Comparison of ENCODE assay signal across 18 cellular contexts in the genomic region with DNA sequence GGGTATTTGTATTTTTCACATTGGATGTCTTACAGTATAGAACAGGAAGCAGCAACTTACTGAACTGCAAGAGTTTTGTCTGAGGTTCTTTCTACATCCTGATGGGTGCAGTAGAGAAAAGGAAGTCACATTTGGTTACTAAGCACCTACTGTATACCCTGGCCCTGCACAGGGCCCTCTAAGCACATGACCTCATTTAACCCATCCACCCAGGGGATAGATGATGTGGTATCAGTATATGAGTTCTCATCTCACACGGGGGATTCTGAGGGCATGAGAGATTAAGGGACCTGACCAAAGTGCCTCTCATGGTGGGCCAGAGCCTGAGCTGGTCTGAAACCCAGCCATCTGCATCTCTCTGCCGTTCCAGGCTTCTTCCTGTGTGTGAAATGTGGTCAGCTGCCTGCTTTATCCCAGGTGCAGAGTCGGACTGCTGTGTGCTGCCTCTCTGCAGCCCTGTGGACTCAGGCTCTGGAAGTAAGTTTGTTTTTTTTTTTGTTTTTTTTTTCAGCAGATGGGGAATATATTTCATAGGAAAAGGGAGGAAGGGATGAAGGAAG. TPM values are rescaled to one million over a fixed set of nuclear protein-coding genes. Genes with fewer than 3 reads are reported as not detected.
A peak's percentile ranks its signal among the peaks of the same experiment; 100 is the strongest.
DNase-seq lines count a peak whose midpoint lies in the region; ATAC-seq and TF ChIP-seq lines count a peak whose summit lies in the region.
"Had no signal": no experiment of that assay in that cellular context is flagged by ENCODE, and none has a peak within 500 bp of the region (broad histone marks: within the 10 kb centered on the region; RNA-seq: fewer than 3 reads in every experiment).

No MANE protein-coding gene starts in this region.

- no peaks in the 10 kb centered on the region for H3K36me3 ChIP-seq in psoas muscle (ENCODE audit: insufficient read depth in 1 of 2, low read depth in 1 of 2)
- H3K36me3 ChIP-seq: BE2C had no signal

- 42 to 52% (median 50%) methylated on average over 3 of the region's 3 CpGs for WGBS in psoas muscle, 3 donors

- peaks cover 11% of the 10 kb centered on the region for H3K27me3 Mint-ChIP-seq in neural crest cell (ENCODE audit: low read depth)
- H3K27me3 Mint-ChIP-seq in activated T-helper 2 cell treated with anti-CD3 and anti-CD28 coated beads, Interferon-gamma antibody, Interleukin-2, Interleukin-4, amounts not matched to agents 10 μg/mL and 5 μg/mL and 100 μg/mL, durations not matched to agents 14 hours and 24 hours and 36 hours (ENCODE audit: low read depth): peaks cover 12% of the 10 kb centered on the region

- no peaks in the 10 kb centered on the region for H3K36me3 Mint-ChIP-seq in neural crest cell (ENCODE audit: low read depth)
- H3K36me3 Mint-ChIP-seq in activated T-helper 2 cell treated with anti-CD3 and anti-CD28 coated beads, Interferon-gamma antibody, Interleukin-2, Interleukin-4, amounts not matched to agents 10 μg/mL and 5 μg/mL and 100 μg/mL, durations not matched to agents 14 hours and 24 hours and 36 hours (ENCODE audit: low read depth): no peaks in the 10 kb centered on the region

- DNase-seq in GM12865 (ENCODE audit: low read depth) (peak; percentile 18), MV-4-11 (lab: John Stamatoyannopoulos, UW) (peak; percentile 48), neural crest cell (ENCODE audit: low read depth, low spot score) (no peak), psoas muscle (no peak)
- DNase-seq in stimulated activated CD4-positive, alpha-beta T cell treated with anti-CD3 and anti-CD28 coated beads, Interleukin-15, amount 100 ng/mL, for 24 hours: no peak
- DNase-seq in activated T-helper 2 cell treated with anti-CD3 and anti-CD28 coated beads, Interferon-gamma antibody, Interleukin-2, Interleukin-4, amounts not matched to agents 10 μg/mL and 5 μg/mL and 100 μg/mL, durations not matched to agents 14 hours and 24 hours and 36 hours (ENCODE audit: low spot score): no peak
- DNase-seq: BE2C; Caco-2; CD8-positive, alpha-beta memory T cell; DND-41; GDM1; GM23248; IMR-90 had no signal

- H3K27ac Mint-ChIP-seq in neural crest cell (ENCODE audit: unreplicated experiment): peak overlapping the region; percentile 22
- no peak overlapping the region for H3K27ac Mint-ChIP-seq in activated T-helper 2 cell treated with anti-CD3 and anti-CD28 coated beads, Interferon-gamma antibody, Interleukin-2, Interleukin-4, amounts not matched to agents 10 μg/mL and 5 μg/mL and 100 μg/mL, durations not matched to agents 14 hours and 24 hours and 36 hours
- H3K27ac Mint-ChIP-seq: CD8-positive, alpha-beta memory T cell had no signal

- TF ChIP-seq CTCF in GM12865 (IDR thresholded peaks at IDR 0.05; ENCODE audit: insufficient read depth, low read depth, low read length, missing control alignments) (no peak), neural crest cell (conservative IDR thresholded peaks at IDR 0.05) (no peak), psoas muscle (IDR thresholded peaks at IDR 0.05) (no peak)

- ATAC-seq in GM21576 (IDR thresholded peaks at IDR 0.05; ENCODE audit: unreplicated experiment) (peak; percentile 55), psoas muscle (no peak)
- ATAC-seq: A549, HCT116 had no signal

- no peaks in the 10 kb centered on the region for H3K4me1 Mint-ChIP-seq in neural crest cell
- H3K4me1 Mint-ChIP-seq in activated T-helper 2 cell treated with anti-CD3 and anti-CD28 coated beads, Interferon-gamma antibody, Interleukin-2, Interleukin-4, amounts not matched to agents 10 μg/mL and 5 μg/mL and 100 μg/mL, durations not matched to agents 14 hours and 24 hours and 36 hours (ENCODE audit: low read depth): no peaks in the 10 kb centered on the region
- H3K4me1 Mint-ChIP-seq: CD8-positive, alpha-beta memory T cell had no signal

- intact Hi-C loops in psoas muscle (cut with DNase I): no loop called here
- intact Hi-C loops in activated T-helper 2 cell treated with anti-CD3 and anti-CD28 coated beads, Interferon-gamma antibody, Interleukin-2, Interleukin-4, amounts not matched to agents 10 μg/mL and 5 μg/mL and 100 μg/mL, durations not matched to agents 14 hours and 24 hours and 36 hours (cut with micrococcal nuclease): no loop called here

- no peaks in the 10 kb centered on the region for H3K4me1 ChIP-seq in psoas muscle
- H3K4me1 ChIP-seq: A549, BE2C, Caco-2 had no signal

- no peak overlapping the region for H3K4me3 Mint-ChIP-seq in neural crest cell
- no peak overlapping the region for H3K4me3 Mint-ChIP-seq in activated T-helper 2 cell treated with anti-CD3 and anti-CD28 coated beads, Interferon-gamma antibody, Interleukin-2, Interleukin-4, amounts not matched to agents 10 μg/mL and 5 μg/mL and 100 μg/mL, durations not matched to agents 14 hours and 24 hours and 36 hours (ENCODE audit: low read depth)
- H3K4me3 Mint-ChIP-seq: CD8-positive, alpha-beta memory T cell had no signal

- no peaks in the 10 kb centered on the region for H3K9me3 ChIP-seq in psoas muscle
- H3K9me3 ChIP-seq: A549, BE2C, Caco-2 had no signal

- no peaks in the 10 kb centered on the region for H3K9me3 Mint-ChIP-seq in neural crest cell
- H3K9me3 Mint-ChIP-seq in activated T-helper 2 cell treated with anti-CD3 and anti-CD28 coated beads, Interferon-gamma antibody, Interleukin-2, Interleukin-4, amounts not matched to agents 10 μg/mL and 5 μg/mL and 100 μg/mL, durations not matched to agents 14 hours and 24 hours and 36 hours: no peaks in the 10 kb centered on the region

- no peak overlapping the region for H3K27ac ChIP-seq in psoas muscle
- H3K27ac ChIP-seq: A549, GM23248 had no signal

- H3K4me3 ChIP-seq in GM12865 (ENCODE audit: low read depth, low read length): no peak overlapping the region
- no peak overlapping the region for H3K4me3 ChIP-seq in psoas muscle
- H3K4me3 ChIP-seq: A549, GM23248 had no signal

- peaks cover 0 to 6% (median 3%) of the 10 kb centered on the region in 3 donors for H3K27me3 ChIP-seq in psoas muscle (ENCODE audit: insufficient read depth in 3 of 3, low read length in 2 of 3)
- H3K27me3 ChIP-seq: BE2C had no signal

RNA-seq across cellular contexts. Expression of gene SLC6A11, which starts 17.9 kb away (rescaled TPM):
- 2.1 and 2.6 TPM in 2 replicates for total RNA-seq in neural crest cell
- total RNA-seq in psoas muscle: not detected
- under 1 TPM in 1 of 3 donors, not detected in 2; 0.06 TPM for polyA plus RNA-seq in psoas muscle
- total RNA-seq in activated T-helper 2 cell treated with anti-CD3 and anti-CD28 coated beads, Interferon-gamma antibody, Interleukin-2, Interleukin-4, amounts not matched to agents 10 μg/mL and 5 μg/mL and 100 μg/mL, durations not matched to agents 14 hours and 24 hours and 36 hours: not detected in 2 replicates
- total RNA-seq: Caco-2; CD8-positive, alpha-beta memory T cell; GM23248; HT-29; IMR-90 had no signal
- polyA plus RNA-seq: AG04450; CD8-positive, alpha-beta memory T cell; GM23248; IMR-90 had no signal

Comparison
In these comparisons a context has a peak if more than half of its experiments do, and no peak if none do; other contexts are left out.
1. DNase-seq: peak in GM12865 (single experiment) and MV-4-11 (single experiment); none in neural crest cell (single experiment), psoas muscle (0 of 2), stimulated activated CD4-positive, alpha-beta T cell treated with anti-CD3 and anti-CD28 coated beads, Interleukin-15, amount 100 ng/mL, for 24 hours (single experiment) and activated T-helper 2 cell treated with anti-CD3 and anti-CD28 coated beads, Interferon-gamma antibody, Interleukin-2, Interleukin-4, amounts not matched to agents 10 μg/mL and 5 μg/mL and 100 μg/mL, durations not matched to agents 14 hours and 24 hours and 36 hours (single experiment).